Comparison of ENCODE assay signal across 7 cellular contexts in the genomic region with DNA sequence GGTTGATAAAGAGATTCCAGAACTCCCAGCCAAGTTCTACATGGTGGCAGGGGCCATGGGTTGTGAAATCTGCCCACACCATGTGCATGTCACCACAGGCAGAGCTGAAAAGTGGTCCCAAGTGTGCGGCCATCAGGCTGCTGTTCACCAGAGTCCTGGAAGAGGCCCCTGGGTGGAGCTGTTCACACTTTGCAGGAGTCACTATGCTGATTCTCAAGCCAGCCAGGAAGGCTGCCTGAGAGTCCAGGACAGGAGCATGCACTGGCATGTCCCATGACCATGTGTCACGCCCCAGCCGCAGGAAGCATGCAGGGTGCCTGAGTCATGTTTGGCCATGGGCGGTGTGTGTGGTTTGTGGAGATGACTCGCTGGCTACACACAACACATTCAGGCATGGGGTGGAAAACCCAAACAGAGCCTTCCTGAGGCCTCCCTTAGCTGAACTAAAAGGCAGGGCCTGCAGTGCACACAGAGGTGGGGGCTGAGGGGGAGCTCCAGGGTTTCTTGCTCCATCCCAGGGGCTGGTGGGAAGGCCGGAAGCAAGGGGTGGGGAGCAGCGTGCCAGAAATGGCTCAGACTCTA. TPM values are rescaled to one million over a fixed set of nuclear protein-coding genes. Genes with fewer than 3 reads are reported as not detected.
DNase-seq lines count a peak whose midpoint lies in the region; ATAC-seq and TF ChIP-seq lines count a peak whose summit lies in the region.

No MANE protein-coding gene starts in this region.

- peak; percentile 34 for TF ChIP-seq CTCF in hepatocyte (IDR thresholded peaks at IDR 0.05; ENCODE audit: poor library complexity)

- peak overlapping the region; percentile 6 for H3K9ac ChIP-seq in adipocyte (ENCODE audit: low read length)

- POLR2A ChIA-PET in T-cell (lab: Charles Lee): interaction anchor here (0.6 to 0.7 kb wide), 3 partner anchors 57 to 1386 kb away, joined by 3 to 9 read pairs (median 4); no protein-coding TSS in a partner anchor

- H3K27me3 ChIP-seq in adipocyte (replicated peaks; ENCODE audit: control insufficient read depth, insufficient read depth, low read length) (no peaks in the 10 kb centered on the region), hepatocyte (no peaks in the 10 kb centered on the region)

- 55% methylated on average over 7 of the region's 7 CpGs for WGBS in hepatocyte (ENCODE audit: low lambda C conversion rate, missing lambda C conversion rate)

- peaks cover 6 to 33% (median 23%) of the 10 kb centered on the region in 3 donors for H3K4me1 Mint-ChIP-seq in T-cell

- CTCF ChIA-PET in T-cell (lab: Charles Lee): interaction anchor here in 1 of 2 donors (0.5 to 1.2 kb wide), 3 partner anchors 76 to 635 kb away, joined by 3 to 5 read pairs (median 3); no protein-coding TSS in a partner anchor

- no peaks in the 10 kb centered on the region for H3K9me2 ChIP-seq in hepatocyte (replicated peaks; ENCODE audit: insufficient read depth)

- H3K27me3 Mint-ChIP-seq in T-cell: no peaks in the 10 kb centered on the region

- H3K4me1 ChIP-seq in adipocyte (ENCODE audit: control insufficient read depth, insufficient read depth, low read length) (peaks cover 22% of the 10 kb centered on the region), hepatocyte (ENCODE audit: insufficient read depth) (peaks cover 6% of the 10 kb centered on the region)

- DNase-seq in T-cell (peak in 32 of 34 experiments; percentile 14 to 67 (median 41)), adipocyte (ENCODE audit: low read depth) (peak; percentile 97), hepatocyte (ENCODE audit: low spot score) (peak; percentile 90), NCI-H2227 treated with DMSO at 0.1 percent for 48 hours (lab: John Stamatoyannopoulos, UW) (no peak)
- DNase-seq in stimulated activated CD4-positive, alpha-beta T cell treated with anti-CD3 and anti-CD28 coated beads, Interleukin-1b, Interleukin-23, amount 100 ng/mL, for 24 hours (ENCODE audit: low read depth in 4 of 4, low spot score in 1 of 4): peak; percentile 38 to 81 (median 63)

- H3K9me3 ChIP-seq in adipocyte (ENCODE audit: control insufficient read depth, low read length): no peaks in the 10 kb centered on the region
- H3K9me3 ChIP-seq in hepatocyte (ENCODE audit: low read depth): no peaks in the 10 kb centered on the region

- peak overlapping the region; percentile 74 to 84 for H3K27ac Mint-ChIP-seq in T-cell

- no peaks in the 10 kb centered on the region for H3K79me2 ChIP-seq in hepatocyte

- H3K9me3 Mint-ChIP-seq in T-cell: no peaks in the 10 kb centered on the region

- peaks cover 4% of the 10 kb centered on the region for H3K36me3 Mint-ChIP-seq in T-cell

- no peaks in the 10 kb centered on the region for H4K20me1 ChIP-seq in hepatocyte (ENCODE audit: insufficient read depth, poor library complexity, severe bottlenecking)

- H3K4me3 ChIP-seq in adipocyte (ENCODE audit: low read length) (no peak overlapping the region), hepatocyte (no peak overlapping the region)

- peak; percentile 58 for ATAC-seq in GM18517 (IDR thresholded peaks at IDR 0.05; ENCODE audit: unreplicated experiment)
- ATAC-seq in HG03432 (IDR thresholded peaks at IDR 0.05; ENCODE audit: unreplicated experiment): peak; percentile 76
- ATAC-seq in T-cell (replicated peaks in 1 of 4): peak; percentile 57 to 91 (median 86)

- no peak overlapping the region for H2AFZ ChIP-seq in hepatocyte

- H3K4me3 Mint-ChIP-seq in T-cell: no peak overlapping the region

- H3K27ac ChIP-seq in hepatocyte: peak overlapping the region; percentile 84

- no peak overlapping the region for H3K4me2 ChIP-seq in hepatocyte

- H3K36me3 ChIP-seq in adipocyte (ENCODE audit: control insufficient read depth, insufficient read depth, low read length, severe bottlenecking): no peaks in the 10 kb centered on the region
- H3K36me3 ChIP-seq in hepatocyte (replicated peaks; ENCODE audit: insufficient read depth, low read depth): no peaks in the 10 kb centered on the region

RNA-seq across cellular contexts. Expression of gene ABCB9, which starts 19.5 kb away (rescaled TPM):
- total RNA-seq in T-cell: 1 to 10 TPM; 5.6 to 7.2 (median 6.1) TPM
- total RNA-seq in hepatocyte: 3.9 and 4.4 TPM in 2 replicates
- 5.5 and 7.3 TPM in 2 replicates for polyA plus RNA-seq in hepatocyte

RNA-seq across cellular contexts. Expression of gene OGFOD2, which starts 28.3 kb away (rescaled TPM):
- total RNA-seq in T-cell (10 to 100 TPM; 17.4 to 45.3 (median 43.7) TPM), hepatocyte (11.4 and 13.4 TPM in 2 replicates)
- 23.9 and 26.5 TPM in 2 replicates for polyA plus RNA-seq in hepatocyte

RNA-seq across cellular contexts. Expression of gene ARL6IP4, which starts 33.7 kb away (rescaled TPM):
- total RNA-seq in T-cell (100 to 1,000 TPM; 134 to 231 (median 204) TPM), hepatocyte (131 and 138 TPM in 2 replicates)
- polyA plus RNA-seq in hepatocyte: 248 and 284 TPM in 2 replicates

RNA-seq across cellular contexts. Expression of gene VPS37B, which starts 50.9 kb away (rescaled TPM):
- total RNA-seq in T-cell: 10 to 100 TPM; 25.9 to 85.8 (median 34.6) TPM
- total RNA-seq in hepatocyte: 23.5 and 24.7 TPM in 2 replicates
- 29.0 and 35.3 TPM in 2 replicates for polyA plus RNA-seq in hepatocyte
